Comparison of ENCODE assay signal across 1 cellular context in the genomic region with DNA sequence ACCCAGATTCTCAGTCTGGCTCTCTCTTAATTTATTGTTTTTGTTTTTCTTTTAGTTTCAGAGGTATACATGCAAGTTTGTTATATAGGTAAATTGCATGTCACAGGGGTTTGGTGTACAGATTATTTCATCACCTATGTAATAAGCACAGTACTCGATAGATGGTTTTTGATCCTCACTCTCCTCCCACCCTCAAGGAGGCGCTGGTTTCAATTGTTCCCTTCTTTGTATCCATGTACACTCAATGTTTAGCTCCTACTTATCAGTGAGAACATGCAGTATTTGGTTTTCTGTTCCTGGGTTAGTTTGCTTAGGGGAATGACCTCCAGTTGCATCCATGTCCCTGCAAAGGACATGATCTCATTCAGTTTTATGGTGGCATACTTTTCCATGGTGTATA.
TF ChIP-seq lines count a peak whose summit lies in the region.

No MANE protein-coding gene starts in this region.

TF ChIP-seq in GM23338, 12 proteins besides CTCF, POLR2A, EP300 and RAD21 (continued from another document):
- TF ChIP-seq, protein P1, sequence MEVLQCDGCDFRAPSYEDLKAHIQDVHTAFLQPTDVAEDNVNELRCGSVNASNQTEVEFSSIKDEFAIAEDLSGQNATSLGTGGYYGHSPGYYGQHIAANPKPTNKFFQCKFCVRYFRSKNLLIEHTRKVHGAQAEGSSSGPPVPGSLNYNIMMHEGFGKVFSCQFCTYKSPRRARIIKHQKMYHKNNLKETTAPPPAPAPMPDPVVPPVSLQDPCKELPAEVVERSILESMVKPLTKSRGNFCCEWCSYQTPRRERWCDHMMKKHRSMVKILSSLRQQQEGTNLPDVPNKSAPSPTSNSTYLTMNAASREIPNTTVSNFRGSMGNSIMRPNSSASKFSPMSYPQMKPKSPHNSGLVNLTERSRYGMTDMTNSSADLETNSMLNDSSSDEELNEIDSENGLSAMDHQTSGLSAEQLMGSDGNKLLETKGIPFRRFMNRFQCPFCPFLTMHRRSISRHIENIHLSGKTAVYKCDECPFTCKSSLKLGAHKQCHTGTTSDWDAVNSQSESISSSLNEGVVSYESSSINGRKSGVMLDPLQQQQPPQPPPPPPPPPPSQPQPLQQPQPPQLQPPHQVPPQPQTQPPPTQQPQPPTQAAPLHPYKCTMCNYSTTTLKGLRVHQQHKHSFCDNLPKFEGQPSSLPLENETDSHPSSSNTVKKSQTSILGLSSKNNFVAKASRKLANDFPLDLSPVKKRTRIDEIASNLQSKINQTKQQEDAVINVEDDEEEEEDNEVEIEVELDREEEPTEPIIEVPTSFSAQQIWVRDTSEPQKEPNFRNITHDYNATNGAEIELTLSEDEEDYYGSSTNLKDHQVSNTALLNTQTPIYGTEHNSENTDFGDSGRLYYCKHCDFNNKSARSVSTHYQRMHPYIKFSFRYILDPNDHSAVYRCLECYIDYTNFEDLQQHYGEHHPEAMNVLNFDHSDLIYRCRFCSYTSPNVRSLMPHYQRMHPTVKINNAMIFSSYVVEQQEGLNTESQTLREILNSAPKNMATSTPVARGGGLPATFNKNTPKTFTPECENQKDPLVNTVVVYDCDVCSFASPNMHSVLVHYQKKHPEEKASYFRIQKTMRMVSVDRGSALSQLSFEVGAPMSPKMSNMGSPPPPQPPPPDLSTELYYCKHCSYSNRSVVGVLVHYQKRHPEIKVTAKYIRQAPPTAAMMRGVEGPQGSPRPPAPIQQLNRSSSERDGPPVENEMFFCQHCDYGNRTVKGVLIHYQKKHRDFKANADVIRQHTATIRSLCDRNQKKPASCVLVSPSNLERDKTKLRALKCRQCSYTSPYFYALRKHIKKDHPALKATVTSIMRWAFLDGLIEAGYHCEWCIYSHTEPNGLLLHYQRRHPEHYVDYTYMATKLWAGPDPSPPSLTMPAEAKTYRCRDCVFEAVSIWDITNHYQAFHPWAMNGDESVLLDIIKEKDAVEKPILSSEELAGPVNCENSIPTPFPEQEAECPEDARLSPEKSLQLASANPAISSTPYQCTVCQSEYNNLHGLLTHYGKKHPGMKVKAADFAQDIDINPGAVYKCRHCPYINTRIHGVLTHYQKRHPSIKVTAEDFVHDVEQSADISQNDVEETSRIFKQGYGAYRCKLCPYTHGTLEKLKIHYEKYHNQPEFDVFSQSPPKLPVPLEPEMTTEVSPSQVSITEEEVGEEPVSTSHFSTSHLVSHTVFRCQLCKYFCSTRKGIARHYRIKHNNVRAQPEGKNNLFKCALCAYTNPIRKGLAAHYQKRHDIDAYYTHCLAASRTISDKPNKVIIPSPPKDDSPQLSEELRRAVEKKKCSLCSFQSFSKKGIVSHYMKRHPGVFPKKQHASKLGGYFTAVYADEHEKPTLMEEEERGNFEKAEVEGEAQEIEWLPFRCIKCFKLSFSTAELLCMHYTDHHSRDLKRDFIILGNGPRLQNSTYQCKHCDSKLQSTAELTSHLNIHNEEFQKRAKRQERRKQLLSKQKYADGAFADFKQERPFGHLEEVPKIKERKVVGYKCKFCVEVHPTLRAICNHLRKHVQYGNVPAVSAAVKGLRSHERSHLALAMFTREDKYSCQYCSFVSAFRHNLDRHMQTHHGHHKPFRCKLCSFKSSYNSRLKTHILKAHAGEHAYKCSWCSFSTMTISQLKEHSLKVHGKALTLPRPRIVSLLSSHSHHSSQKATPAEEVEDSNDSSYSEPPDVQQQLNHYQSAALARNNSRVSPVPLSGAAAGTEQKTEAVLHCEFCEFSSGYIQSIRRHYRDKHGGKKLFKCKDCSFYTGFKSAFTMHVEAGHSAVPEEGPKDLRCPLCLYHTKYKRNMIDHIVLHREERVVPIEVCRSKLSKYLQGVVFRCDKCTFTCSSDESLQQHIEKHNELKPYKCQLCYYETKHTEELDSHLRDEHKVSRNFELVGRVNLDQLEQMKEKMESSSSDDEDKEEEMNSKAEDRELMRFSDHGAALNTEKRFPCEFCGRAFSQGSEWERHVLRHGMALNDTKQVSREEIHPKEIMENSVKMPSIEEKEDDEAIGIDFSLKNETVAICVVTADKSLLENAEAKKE (CRISPR knock-in tag; IDR thresholded peaks at IDR 0.05), result no peak
- TF ChIP-seq, protein P2, sequence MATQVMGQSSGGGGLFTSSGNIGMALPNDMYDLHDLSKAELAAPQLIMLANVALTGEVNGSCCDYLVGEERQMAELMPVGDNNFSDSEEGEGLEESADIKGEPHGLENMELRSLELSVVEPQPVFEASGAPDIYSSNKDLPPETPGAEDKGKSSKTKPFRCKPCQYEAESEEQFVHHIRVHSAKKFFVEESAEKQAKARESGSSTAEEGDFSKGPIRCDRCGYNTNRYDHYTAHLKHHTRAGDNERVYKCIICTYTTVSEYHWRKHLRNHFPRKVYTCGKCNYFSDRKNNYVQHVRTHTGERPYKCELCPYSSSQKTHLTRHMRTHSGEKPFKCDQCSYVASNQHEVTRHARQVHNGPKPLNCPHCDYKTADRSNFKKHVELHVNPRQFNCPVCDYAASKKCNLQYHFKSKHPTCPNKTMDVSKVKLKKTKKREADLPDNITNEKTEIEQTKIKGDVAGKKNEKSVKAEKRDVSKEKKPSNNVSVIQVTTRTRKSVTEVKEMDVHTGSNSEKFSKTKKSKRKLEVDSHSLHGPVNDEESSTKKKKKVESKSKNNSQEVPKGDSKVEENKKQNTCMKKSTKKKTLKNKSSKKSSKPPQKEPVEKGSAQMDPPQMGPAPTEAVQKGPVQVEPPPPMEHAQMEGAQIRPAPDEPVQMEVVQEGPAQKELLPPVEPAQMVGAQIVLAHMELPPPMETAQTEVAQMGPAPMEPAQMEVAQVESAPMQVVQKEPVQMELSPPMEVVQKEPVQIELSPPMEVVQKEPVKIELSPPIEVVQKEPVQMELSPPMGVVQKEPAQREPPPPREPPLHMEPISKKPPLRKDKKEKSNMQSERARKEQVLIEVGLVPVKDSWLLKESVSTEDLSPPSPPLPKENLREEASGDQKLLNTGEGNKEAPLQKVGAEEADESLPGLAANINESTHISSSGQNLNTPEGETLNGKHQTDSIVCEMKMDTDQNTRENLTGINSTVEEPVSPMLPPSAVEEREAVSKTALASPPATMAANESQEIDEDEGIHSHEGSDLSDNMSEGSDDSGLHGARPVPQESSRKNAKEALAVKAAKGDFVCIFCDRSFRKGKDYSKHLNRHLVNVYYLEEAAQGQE (IDR thresholded peaks at IDR 0.05; ENCODE audit: unreplicated experiment), result no peak
- TF ChIP-seq CREB1 (CRISPR knock-in tag; IDR thresholded peaks at IDR 0.05; ENCODE audit: low read depth) (no peak), ZNF331 (CRISPR knock-in tag; IDR thresholded peaks at IDR 0.05; ENCODE audit: low read depth) (no peak)
TF ChIP-seq in GM23338: peak in this region for 0.
